Comparison of ENCODE assay signal across 1 cellular context in genomic region chr2:40300391-40300790, GRCh38.
TF ChIP-seq lines count a peak whose summit lies in the region.

No MANE protein-coding gene starts in this region.

TF ChIP-seq in IMR-90, 13 proteins besides CTCF, POLR2A, EP300 and RAD21 (continued from another document):
- TF ChIP-seq MAZ (IDR thresholded peaks at IDR 0.05; ENCODE audit: borderline replicate concordance, low read depth, low read length) (no peak), CEBPB (IDR thresholded peaks at IDR 0.05; ENCODE audit: low read depth, low read length) (no peak)
TF ChIP-seq in IMR-90: peak in this region for 0.
